Comparison of ENCODE assay signal across 17 cellular contexts in the genomic region with DNA sequence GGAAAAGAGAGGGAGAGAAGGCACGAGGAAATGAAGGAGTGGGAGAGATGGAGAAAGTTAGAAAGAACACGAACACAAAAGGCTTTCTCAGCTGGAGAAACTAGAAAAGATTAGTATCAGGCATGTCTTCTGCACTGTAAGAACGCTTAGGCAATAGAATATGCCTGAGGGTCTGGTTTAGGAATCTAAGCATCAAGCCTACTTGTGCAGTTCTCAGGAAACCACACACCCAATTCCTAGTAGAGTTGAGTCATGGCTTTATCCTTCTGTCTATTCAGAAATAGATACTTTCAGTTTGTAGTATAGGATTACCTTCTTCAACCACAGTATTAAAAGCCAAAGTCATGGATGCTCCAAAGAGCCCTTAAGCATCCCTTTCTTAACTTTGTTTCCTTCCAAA.
DNase-seq lines count a peak whose midpoint lies in the region; FAIRE-seq and TF ChIP-seq lines count a peak whose summit lies in the region.
"Had no signal": no experiment of that assay in that cellular context is flagged by ENCODE, and none has a peak within 500 bp of the region (broad histone marks: within the 10 kb centered on the region; RNA-seq: fewer than 3 reads in every experiment).

No MANE protein-coding gene starts in this region.

- H3K9ac ChIP-seq in adipocyte (ENCODE audit: low read length) = no peak overlapping the region

- H3K9me3 ChIP-seq in breast epithelium (peaks cover 2 to 7% of the 10 kb centered on the region in 2 donors), adipocyte (ENCODE audit: control insufficient read depth, low read length) (no peaks in the 10 kb centered on the region), tibial artery (peaks cover 0 to 3% (median 3%) of the 10 kb centered on the region in 3 donors)
- H3K9me3 ChIP-seq: neutrophil, testis had no signal

- H3K4me3 Mint-ChIP-seq in MCF 10A (ENCODE audit: unreplicated experiment) = peak overlapping the region; percentile 1
- H3K4me3 Mint-ChIP-seq: activated T-helper 17 cell treated with anti-CD3 and anti-CD28 coated beads, Interleukin-2, amount 50 U/mL, for 72 hours; effector memory CD8-positive, alpha-beta T cell had no signal

- CTCF ChIA-PET in MCF 10A (lab: Yijun Ruan, JAX) = interaction anchor here (0.6 to 0.7 kb wide), 2 partner anchors 82 to 167 kb away, joined by 3 to 4 read pairs; no protein-coding TSS in a partner anchor

- H3K27me3 Mint-ChIP-seq in MCF 10A (ENCODE audit: insufficient read depth, unreplicated experiment) = no peaks in the 10 kb centered on the region

- peaks cover 12% of the 10 kb centered on the region for H3K4me1 Mint-ChIP-seq in MCF 10A (ENCODE audit: insufficient read depth, unreplicated experiment)
- H3K4me1 Mint-ChIP-seq: activated T-helper 17 cell treated with anti-CD3 and anti-CD28 coated beads, Interleukin-2, amount 50 U/mL, for 72 hours had no signal

- no peaks in the 10 kb centered on the region for H3K36me3 Mint-ChIP-seq in MCF 10A (ENCODE audit: insufficient read depth, unreplicated experiment)

- H3K4me3 ChIP-seq in breast epithelium (no peak overlapping the region), adipocyte (ENCODE audit: low read length) (no peak overlapping the region), fibroblast of villous mesenchyme (ENCODE audit: low read depth, low read length) (no peak overlapping the region), tibial artery (no peak overlapping the region)
- H3K4me3 ChIP-seq: testis had no signal

- no peak for TF ChIP-seq POLR2A in breast epithelium (IDR thresholded peaks at IDR 0.05)

- DNase-seq in MCF 10A (ENCODE audit: unreplicated experiment) (peak; percentile 84), breast epithelium (ENCODE audit: low spot score in 2 of 2) (no peak), adipocyte (ENCODE audit: low read depth) (peak; percentile 79), fibroblast of villous mesenchyme (ENCODE audit: low read depth) (peak; percentile 83), urothelium cell line (ENCODE audit: low spot score) (peak; percentile 23), tibial artery (no peak), Ammon's horn (ENCODE audit: low spot score) (no peak), RKO (ENCODE audit: low spot score) (no peak)
- DNase-seq: 8988T; activated CD4-positive, alpha-beta T cell treated with anti-CD3 and anti-CD28 coated beads, Interleukin-2, amount 50 U/mL, for 48 hours; Calu3; effector memory CD8-positive, alpha-beta T cell; NCI-H1417 treated with DMSO at 0.1 percent for 48 hours; NCI-H524; testis had no signal

- POLR2A ChIA-PET in MCF 10A (lab: Yijun Ruan, JAX) = no interaction called here

- FAIRE-seq in urothelium cell line (lab: Jason Lieb, UNC) = no peak

- TF ChIP-seq CTCF in MCF 10A (IDR thresholded peaks at IDR 0.05; ENCODE audit: unreplicated experiment) = no peak
- TF ChIP-seq CTCF in breast epithelium (IDR thresholded peaks at IDR 0.05) = no peak
- TF ChIP-seq CTCF in fibroblast of villous mesenchyme (IDR thresholded peaks at IDR 0.05; ENCODE audit: insufficient read depth, low read depth, low read length) = no peak
- no peak for TF ChIP-seq CTCF in tibial artery (IDR thresholded peaks at IDR 0.05)

- H3K27ac ChIP-seq in breast epithelium = no peak overlapping the region
- H3K27ac ChIP-seq in tibial artery = no peak overlapping the region
- H3K27ac ChIP-seq: neutrophil, testis had no signal

- peak overlapping the region; percentile 76 for H3K27ac Mint-ChIP-seq in MCF 10A (ENCODE audit: low read depth, unreplicated experiment)
- H3K27ac Mint-ChIP-seq: activated T-helper 17 cell treated with anti-CD3 and anti-CD28 coated beads, Interleukin-2, amount 50 U/mL, for 72 hours; effector memory CD8-positive, alpha-beta T cell had no signal

- intact Hi-C loops in MCF 10A (cut with micrococcal nuclease) = no loop called here
- intact Hi-C loops in breast epithelium (cut with DNase I; ENCODE audit: low total_unique reads) = no loop called here
- intact Hi-C loops in tibial artery (cut with DNase I; ENCODE audit: low total_unique reads) = no loop called here

- H3K36me3 ChIP-seq in breast epithelium (no peaks in the 10 kb centered on the region), adipocyte (ENCODE audit: control insufficient read depth, insufficient read depth, low read length, severe bottlenecking) (no peaks in the 10 kb centered on the region), tibial artery (no peaks in the 10 kb centered on the region)
- H3K36me3 ChIP-seq: neutrophil had no signal

- BruUV-seq in MCF 10A (replicated peaks; lab: Mats Ljungman, UMichigan) = no TSS peak

- H3K27me3 ChIP-seq in breast epithelium (no peaks in the 10 kb centered on the region), adipocyte (replicated peaks; ENCODE audit: control insufficient read depth, insufficient read depth, low read length) (no peaks in the 10 kb centered on the region), tibial artery (no peaks in the 10 kb centered on the region)
- H3K27me3 ChIP-seq: neutrophil, testis had no signal

- no peaks in the 10 kb centered on the region for H3K4me1 ChIP-seq in breast epithelium
- H3K4me1 ChIP-seq in adipocyte (ENCODE audit: control insufficient read depth, insufficient read depth, low read length) = no peaks in the 10 kb centered on the region
- H3K4me1 ChIP-seq in tibial artery = no peaks in the 10 kb centered on the region
- H3K4me1 ChIP-seq: testis had no signal

- H3K9me3 Mint-ChIP-seq in MCF 10A (ENCODE audit: unreplicated experiment) = no peaks in the 10 kb centered on the region
- H3K9me3 Mint-ChIP-seq: activated T-helper 17 cell treated with anti-CD3 and anti-CD28 coated beads, Interleukin-2, amount 50 U/mL, for 72 hours had no signal

Comparison
In these comparisons a context has a peak if more than half of its experiments do, and no peak if none do; other contexts are left out.
1. DNase-seq: peak in MCF 10A (single experiment), adipocyte (single experiment), fibroblast of villous mesenchyme (single experiment) and urothelium cell line (single experiment); none in breast epithelium (0 of 2), tibial artery (0 of 2), Ammon's horn (single experiment) and RKO (single experiment).